Comparison of ENCODE assay signal across 20 cellular contexts in the genomic region with DNA sequence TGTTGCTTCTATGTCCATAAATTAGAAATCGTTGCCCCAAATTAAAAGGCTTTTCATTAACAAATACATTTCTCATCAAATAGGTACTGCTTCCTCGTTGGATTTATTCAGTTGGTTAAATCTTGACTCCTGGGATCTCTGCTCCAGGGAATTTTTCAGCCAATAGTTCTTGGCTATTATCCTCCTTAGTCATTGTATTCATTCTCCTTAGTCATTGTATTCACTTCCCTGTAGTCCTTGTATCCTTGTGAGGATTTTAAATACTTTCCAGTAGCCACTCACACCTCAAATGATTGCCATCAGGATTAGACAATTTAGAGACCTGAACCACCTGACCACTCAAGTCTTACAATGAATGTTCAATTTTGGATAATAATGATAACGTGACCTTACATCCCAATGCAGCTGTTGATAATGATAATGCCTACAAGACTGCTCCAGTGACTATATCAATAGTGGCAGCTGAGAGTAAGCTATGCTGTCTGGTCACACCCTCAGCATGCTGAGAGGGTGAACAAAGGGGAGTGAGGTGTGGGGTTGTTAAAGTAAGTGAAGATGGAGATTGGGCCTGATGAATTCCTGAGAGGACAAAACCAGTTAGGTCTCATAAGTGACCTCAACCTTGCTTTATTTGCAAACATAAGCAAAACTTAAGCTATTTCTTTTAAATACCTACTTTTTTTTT.
"Had no signal": no experiment of that assay in that cellular context is flagged by ENCODE, and none has a peak within 500 bp of the region (broad histone marks: within the 10 kb centered on the region; RNA-seq: fewer than 3 reads in every experiment).

No MANE protein-coding gene starts in this region.

- H3K4me3 ChIP-seq: esophagus muscularis mucosa, smooth muscle cell, suprapubic skin, upper lobe of left lung had no signal

- H3K36me3 Mint-ChIP-seq: activated CD4-positive, alpha-beta memory T cell treated with anti-CD3 and anti-CD28 coated beads for 36 hours; activated naive CD8-positive, alpha-beta T cell treated with anti-CD3 and anti-CD28 coated beads for 36 hours; brain had no signal

- H3K27ac ChIP-seq: esophagus muscularis mucosa, suprapubic skin, upper lobe of left lung, WERI-Rb-1 had no signal

- H3K9me3 Mint-ChIP-seq: central memory CD8-positive, alpha-beta T cell; effector memory CD8-positive, alpha-beta T cell; stimulated activated naive CD8-positive, alpha-beta T cell treated with anti-CD3 and anti-CD28 coated beads, Interleukin-15, Interleukin-2, amounts not matched to agents 100 ng/mL and 50 ng/mL, for 24 hours had no signal

- H3K4me1 Mint-ChIP-seq: activated naive CD8-positive, alpha-beta T cell treated with anti-CD3 and anti-CD28 coated beads for 36 hours; brain; central memory CD8-positive, alpha-beta T cell had no signal

- H3K4me1 ChIP-seq: esophagus muscularis mucosa, suprapubic skin, upper lobe of left lung had no signal

- H3K4me3 Mint-ChIP-seq: activated CD4-positive, alpha-beta memory T cell treated with anti-CD3 and anti-CD28 coated beads for 36 hours; activated naive CD8-positive, alpha-beta T cell treated with anti-CD3 and anti-CD28 coated beads for 36 hours; brain; central memory CD8-positive, alpha-beta T cell; effector memory CD8-positive, alpha-beta T cell; nephron; stimulated activated naive CD8-positive, alpha-beta T cell treated with anti-CD3 and anti-CD28 coated beads, Interleukin-15, Interleukin-2, amounts not matched to agents 100 ng/mL and 50 ng/mL, for 24 hours had no signal

- H3K27ac Mint-ChIP-seq: activated CD4-positive, alpha-beta memory T cell treated with anti-CD3 and anti-CD28 coated beads for 36 hours; activated naive CD8-positive, alpha-beta T cell treated with anti-CD3 and anti-CD28 coated beads for 36 hours; brain; effector memory CD8-positive, alpha-beta T cell; nephron; progenitor cell of endocrine pancreas; stimulated activated naive CD8-positive, alpha-beta T cell treated with anti-CD3 and anti-CD28 coated beads, Interleukin-15, Interleukin-2, amounts not matched to agents 100 ng/mL and 50 ng/mL, for 24 hours had no signal

- H3K36me3 ChIP-seq: esophagus muscularis mucosa, suprapubic skin, upper lobe of left lung, WERI-Rb-1 had no signal

- H3K27me3 ChIP-seq: upper lobe of left lung had no signal

- DNase-seq: activated CD4-positive, alpha-beta memory T cell treated with anti-CD3 and anti-CD28 coated beads for 36 hours; activated CD8-positive, alpha-beta memory T cell treated with anti-CD3 and anti-CD28 coated beads, Interleukin-2, amount 50 U/mL, for 48 hours; activated naive CD8-positive, alpha-beta T cell treated with anti-CD3 and anti-CD28 coated beads for 36 hours; amygdala; effector memory CD8-positive, alpha-beta T cell; hypothalamus; occipital lobe; right cardiac atrium; T-helper 1 cell; T1000; upper lobe of left lung; WERI-Rb-1 had no signal
